1 cellular context compared by ENCODE assay signal in the genomic region with DNA sequence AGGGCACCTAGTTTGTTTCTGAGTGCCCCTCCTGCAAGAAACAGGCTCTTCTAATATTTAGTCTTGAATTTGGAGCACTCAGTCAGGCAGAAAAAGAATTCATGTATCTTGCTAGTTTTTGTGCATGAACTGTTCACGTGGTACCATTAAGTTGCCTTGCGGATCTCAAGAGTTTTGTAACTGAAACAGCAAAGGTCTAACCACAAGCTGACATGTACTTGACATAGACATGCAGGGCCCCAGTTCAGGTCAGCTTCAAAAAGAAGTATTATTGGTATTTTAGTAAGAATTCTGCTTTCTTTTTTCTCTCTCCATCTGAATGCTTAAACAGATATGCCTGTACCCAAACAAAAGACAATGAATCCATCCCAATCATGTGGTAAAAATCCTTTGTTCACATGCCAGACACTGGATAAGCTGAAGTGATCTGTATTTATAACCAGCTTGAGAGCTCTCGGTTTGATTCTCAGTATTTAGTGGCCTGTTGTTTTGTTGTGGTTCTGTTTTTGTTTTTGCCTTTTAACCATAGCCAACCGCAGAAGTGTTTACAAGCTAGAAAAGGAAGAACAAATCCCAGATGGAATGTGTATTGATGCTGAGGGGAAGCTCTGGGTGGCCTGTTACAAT.
A peak's percentile ranks its signal among the peaks of the same experiment; 100 is the strongest.
TF ChIP-seq lines count a peak whose summit lies in the region.

No MANE protein-coding gene starts in this region.

TF ChIP-seq in HepG2, 621 proteins besides CTCF, POLR2A, EP300 and RAD21 (continues in another document):
- TF ChIP-seq, protein P1, sequence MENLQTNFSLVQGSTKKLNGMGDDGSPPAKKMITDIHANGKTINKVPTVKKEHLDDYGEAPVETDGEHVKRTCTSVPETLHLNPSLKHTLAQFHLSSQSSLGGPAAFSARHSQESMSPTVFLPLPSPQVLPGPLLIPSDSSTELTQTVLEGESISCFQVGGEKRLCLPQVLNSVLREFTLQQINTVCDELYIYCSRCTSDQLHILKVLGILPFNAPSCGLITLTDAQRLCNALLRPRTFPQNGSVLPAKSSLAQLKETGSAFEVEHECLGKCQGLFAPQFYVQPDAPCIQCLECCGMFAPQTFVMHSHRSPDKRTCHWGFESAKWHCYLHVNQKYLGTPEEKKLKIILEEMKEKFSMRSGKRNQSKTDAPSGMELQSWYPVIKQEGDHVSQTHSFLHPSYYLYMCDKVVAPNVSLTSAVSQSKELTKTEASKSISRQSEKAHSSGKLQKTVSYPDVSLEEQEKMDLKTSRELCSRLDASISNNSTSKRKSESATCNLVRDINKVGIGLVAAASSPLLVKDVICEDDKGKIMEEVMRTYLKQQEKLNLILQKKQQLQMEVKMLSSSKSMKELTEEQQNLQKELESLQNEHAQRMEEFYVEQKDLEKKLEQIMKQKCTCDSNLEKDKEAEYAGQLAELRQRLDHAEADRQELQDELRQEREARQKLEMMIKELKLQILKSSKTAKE (CRISPR knock-in tag; IDR thresholded peaks at IDR 0.05; ENCODE audit: borderline replicate concordance): no peak
- no peak for TF ChIP-seq ZFP1 (CRISPR knock-in tag; IDR thresholded peaks at IDR 0.05)
- no peak for TF ChIP-seq ZNF160 (CRISPR knock-in tag; IDR thresholded peaks at IDR 0.05)
- TF ChIP-seq CHCHD3 (CRISPR knock-in tag; IDR thresholded peaks at IDR 0.05): no peak
- TF ChIP-seq, protein P2, sequence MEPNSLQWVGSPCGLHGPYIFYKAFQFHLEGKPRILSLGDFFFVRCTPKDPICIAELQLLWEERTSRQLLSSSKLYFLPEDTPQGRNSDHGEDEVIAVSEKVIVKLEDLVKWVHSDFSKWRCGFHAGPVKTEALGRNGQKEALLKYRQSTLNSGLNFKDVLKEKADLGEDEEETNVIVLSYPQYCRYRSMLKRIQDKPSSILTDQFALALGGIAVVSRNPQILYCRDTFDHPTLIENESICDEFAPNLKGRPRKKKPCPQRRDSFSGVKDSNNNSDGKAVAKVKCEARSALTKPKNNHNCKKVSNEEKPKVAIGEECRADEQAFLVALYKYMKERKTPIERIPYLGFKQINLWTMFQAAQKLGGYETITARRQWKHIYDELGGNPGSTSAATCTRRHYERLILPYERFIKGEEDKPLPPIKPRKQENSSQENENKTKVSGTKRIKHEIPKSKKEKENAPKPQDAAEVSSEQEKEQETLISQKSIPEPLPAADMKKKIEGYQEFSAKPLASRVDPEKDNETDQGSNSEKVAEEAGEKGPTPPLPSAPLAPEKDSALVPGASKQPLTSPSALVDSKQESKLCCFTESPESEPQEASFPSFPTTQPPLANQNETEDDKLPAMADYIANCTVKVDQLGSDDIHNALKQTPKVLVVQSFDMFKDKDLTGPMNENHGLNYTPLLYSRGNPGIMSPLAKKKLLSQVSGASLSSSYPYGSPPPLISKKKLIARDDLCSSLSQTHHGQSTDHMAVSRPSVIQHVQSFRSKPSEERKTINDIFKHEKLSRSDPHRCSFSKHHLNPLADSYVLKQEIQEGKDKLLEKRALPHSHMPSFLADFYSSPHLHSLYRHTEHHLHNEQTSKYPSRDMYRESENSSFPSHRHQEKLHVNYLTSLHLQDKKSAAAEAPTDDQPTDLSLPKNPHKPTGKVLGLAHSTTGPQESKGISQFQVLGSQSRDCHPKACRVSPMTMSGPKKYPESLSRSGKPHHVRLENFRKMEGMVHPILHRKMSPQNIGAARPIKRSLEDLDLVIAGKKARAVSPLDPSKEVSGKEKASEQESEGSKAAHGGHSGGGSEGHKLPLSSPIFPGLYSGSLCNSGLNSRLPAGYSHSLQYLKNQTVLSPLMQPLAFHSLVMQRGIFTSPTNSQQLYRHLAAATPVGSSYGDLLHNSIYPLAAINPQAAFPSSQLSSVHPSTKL (CRISPR knock-in tag; IDR thresholded peaks at IDR 0.05): peak; percentile 54; the same call in 1 of the 2 replicates
- no peak for TF ChIP-seq ZNF816 (CRISPR knock-in tag; IDR thresholded peaks at IDR 0.05; ENCODE audit: borderline replicate concordance)
- peak; percentile 71; the same call in 1 of the 2 replicates for TF ChIP-seq SOX5 (CRISPR knock-in tag; IDR thresholded peaks at IDR 0.05; ENCODE audit: borderline replicate concordance)
- TF ChIP-seq ZBTB38 (CRISPR knock-in tag; IDR thresholded peaks at IDR 0.05): no peak
- no peak for TF ChIP-seq ZFP41 (CRISPR knock-in tag; IDR thresholded peaks at IDR 0.05; ENCODE audit: borderline replicate concordance)
- no peak for TF ChIP-seq POGK (CRISPR knock-in tag; conservative IDR thresholded peaks at IDR 0.05)
- TF ChIP-seq PRDM15 (CRISPR knock-in tag; IDR thresholded peaks at IDR 0.05): no peak
- no peak for TF ChIP-seq ZNF281 (CRISPR knock-in tag; IDR thresholded peaks at IDR 0.05; ENCODE audit: borderline replicate concordance)
- 0 out of 2 replicates have a peak, but pooled peaks have one; percentile 31 for TF ChIP-seq GATAD2A (CRISPR knock-in tag; IDR thresholded peaks at IDR 0.05)
- peak; percentile 60; the same call in 1 of the 2 replicates for TF ChIP-seq TCF7 (IDR thresholded peaks at IDR 0.05; ENCODE audit: low read depth)
- no peak for TF ChIP-seq FOXP4 (CRISPR knock-in tag; IDR thresholded peaks at IDR 0.05)
- no peak for TF ChIP-seq ARID2 (CRISPR knock-in tag; IDR thresholded peaks at IDR 0.05; ENCODE audit: borderline replicate concordance)
- TF ChIP-seq PBX3 (CRISPR knock-in tag; IDR thresholded peaks at IDR 0.05; ENCODE audit: borderline replicate concordance): no peak
- TF ChIP-seq NR2F6 (IDR thresholded peaks at IDR 0.05): peak; percentile 73
- TF ChIP-seq NR2F6 (CRISPR knock-in tag; IDR thresholded peaks at IDR 0.05): no peak
- TF ChIP-seq BCL6 (CRISPR knock-in tag; IDR thresholded peaks at IDR 0.05): peak; percentile 51; the same call in 1 of the 2 replicates
- TF ChIP-seq SAP130 (CRISPR knock-in tag; IDR thresholded peaks at IDR 0.05; ENCODE audit: low read depth): peak; percentile 18; the same call in 1 of the 2 replicates
- no peak for TF ChIP-seq SOX6 (IDR thresholded peaks at IDR 0.05)
- TF ChIP-seq SOX6 (CRISPR knock-in tag; IDR thresholded peaks at IDR 0.05): peak; percentile 61
- TF ChIP-seq ZNF572 (CRISPR knock-in tag; IDR thresholded peaks at IDR 0.05): no peak
- no peak for TF ChIP-seq RBM22 (optimal IDR thresholded peaks at IDR 0.05; ENCODE audit: low read length)
- TF ChIP-seq ZNF24 (IDR thresholded peaks at IDR 0.05): no peak
- no peak for TF ChIP-seq ZNF275 (CRISPR knock-in tag; IDR thresholded peaks at IDR 0.05; ENCODE audit: borderline replicate concordance)
- TF ChIP-seq ATF7-NPFF (CRISPR knock-in tag; IDR thresholded peaks at IDR 0.05; ENCODE audit: low read depth): no peak
- TF ChIP-seq ZNF556 (CRISPR knock-in tag; IDR thresholded peaks at IDR 0.05; ENCODE audit: borderline replicate concordance): no peak
- TF ChIP-seq HMG20A (CRISPR knock-in tag; IDR thresholded peaks at IDR 0.05; ENCODE audit: borderline replicate concordance): peak; percentile 41; the same call in 1 of the 2 replicates
- TF ChIP-seq, protein P3, sequence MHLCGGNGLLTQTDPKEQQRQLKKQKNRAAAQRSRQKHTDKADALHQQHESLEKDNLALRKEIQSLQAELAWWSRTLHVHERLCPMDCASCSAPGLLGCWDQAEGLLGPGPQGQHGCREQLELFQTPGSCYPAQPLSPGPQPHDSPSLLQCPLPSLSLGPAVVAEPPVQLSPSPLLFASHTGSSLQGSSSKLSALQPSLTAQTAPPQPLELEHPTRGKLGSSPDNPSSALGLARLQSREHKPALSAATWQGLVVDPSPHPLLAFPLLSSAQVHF (CRISPR knock-in tag; IDR thresholded peaks at IDR 0.05): no peak
- TF ChIP-seq FOXO1 (CRISPR knock-in tag; IDR thresholded peaks at IDR 0.05): no peak
- TF ChIP-seq SSRP1 (CRISPR knock-in tag; IDR thresholded peaks at IDR 0.05): no peak
- TF ChIP-seq SOX13 (IDR thresholded peaks at IDR 0.05): no peak
- TF ChIP-seq SOX13 (CRISPR knock-in tag; conservative IDR thresholded peaks at IDR 0.05 in 1 of 2, IDR thresholded peaks at IDR 0.05 in 1 of 2): peak in 1 of 2 experiments; percentile 60; a peak in 2 of 4 replicates
- TF ChIP-seq NONO (IDR thresholded peaks at IDR 0.05): no peak
- TF ChIP-seq NONO (CRISPR knock-in tag; conservative IDR thresholded peaks at IDR 0.05): no peak
- no peak for TF ChIP-seq ZNF296 (CRISPR knock-in tag; conservative IDR thresholded peaks at IDR 0.05)
- peak; percentile 74 for TF ChIP-seq NR2F2 (IDR thresholded peaks at IDR 0.05; ENCODE audit: borderline replicate concordance, low read depth)
